Comparison of ENCODE assay signal across 8 cellular contexts in genomic region chr11:120344302-120345004, GRCh38. TPM values are rescaled to one million over a fixed set of nuclear protein-coding genes. Genes with fewer than 3 reads are reported as not detected.
DNase-seq lines count a peak whose midpoint lies in the region; ATAC-seq and TF ChIP-seq lines count a peak whose summit lies in the region.

No MANE protein-coding gene starts in this region.

- no peak for TF ChIP-seq CTCF in fibroblast of lung (conservative IDR thresholded peaks at IDR 0.05 in 1 of 2, IDR thresholded peaks at IDR 0.05 in 1 of 2; ENCODE audit: low read depth in 1 of 2, low read length in 2 of 2)

- no peak overlapping the region for H3K4me2 ChIP-seq in fibroblast of lung (ENCODE audit: extremely low read depth, insufficient read depth, low read length)

- H3K4me3 ChIP-seq in fibroblast of lung (replicated peaks in 1 of 4; ENCODE audit: control extremely low read depth in 1 of 4, insufficient read depth in 1 of 4, low read depth in 3 of 4, low read length in 4 of 4): no peak overlapping the region

- H3K9me3 ChIP-seq in fibroblast of lung (ENCODE audit: control insufficient read depth, insufficient read depth, low read depth, low read length): no peaks in the 10 kb centered on the region

- H3K9ac ChIP-seq in fibroblast of lung (ENCODE audit: insufficient read depth, low read length): no peak overlapping the region

- peaks cover 15% of the 10 kb centered on the region for H3K4me1 ChIP-seq in fibroblast of lung (ENCODE audit: control insufficient read depth, extremely low read depth, insufficient read depth, low read length)

- no peaks in the 10 kb centered on the region for H3K36me3 ChIP-seq in fibroblast of lung (ENCODE audit: control insufficient read depth, insufficient read depth, low read length)

- peak; percentile 61 for DNase-seq in GDM1 (lab: John Stamatoyannopoulos, UW)
- DNase-seq in SKM-1 treated with dmso at 0.1 percent for 144 hours (lab: John Stamatoyannopoulos, UW; ENCODE audit: unreplicated experiment): peak; percentile 76
- DNase-seq in fibroblast of lung (ENCODE audit: low read depth in 2 of 2): peak; percentile 52 to 72
- no peak for DNase-seq in hippocampal formation (lab: John Stamatoyannopoulos, UW)
- DNase-seq in ureter (ENCODE audit: low spot score): no peak
- no peak for DNase-seq in DMS153 treated with DMSO at 0.1 percent for 48 hours (lab: John Stamatoyannopoulos, UW; ENCODE audit: unreplicated experiment)

- no peak overlapping the region for H2AFZ ChIP-seq in fibroblast of lung (ENCODE audit: low read length)

- H3K79me2 ChIP-seq in fibroblast of lung (ENCODE audit: control insufficient read depth, insufficient read depth, low read length): peaks cover 96% of the 10 kb centered on the region

- ATAC-seq in GM19452 (IDR thresholded peaks at IDR 0.05; ENCODE audit: unreplicated experiment) (peak; percentile 92), HG03342 (IDR thresholded peaks at IDR 0.05; ENCODE audit: unreplicated experiment) (peak; percentile 69)

- H3K27me3 ChIP-seq in fibroblast of lung (ENCODE audit: control insufficient read depth, insufficient read depth, low read length): no peaks in the 10 kb centered on the region

- no peak overlapping the region for H3K27ac ChIP-seq in fibroblast of lung (ENCODE audit: insufficient read depth, low read length)

- H4K20me1 ChIP-seq in fibroblast of lung (ENCODE audit: control insufficient read depth, extremely low read depth, insufficient read depth, low read length): peaks cover 7% of the 10 kb centered on the region

RNA-seq across cellular contexts. Expression of gene ARHGEF12, which starts 8.2 kb away (rescaled TPM):
- total RNA-seq in fibroblast of lung: 107 and 141 TPM in 2 replicates
- polyA plus RNA-seq in fibroblast of lung: 52.7 and 63.1 TPM in 2 replicates
- 46.9 and 58.5 TPM in 2 replicates for polyA plus RNA-seq in fibroblast of lung (2012)
- polyA minus RNA-seq in fibroblast of lung (ENCODE audit: low replicate concordance): 46.8 and 57.9 TPM in 2 replicates
- total RNA-seq in ureter: 163 TPM

RNA-seq across cellular contexts. Expression of gene TLCD5, which starts 19.4 kb away (rescaled TPM):
- total RNA-seq in fibroblast of lung (9.8 and 13.2 TPM in 2 replicates), ureter (5.6 TPM)
- polyA plus RNA-seq in fibroblast of lung: 12.1 and 17.0 TPM in 2 replicates
- polyA plus RNA-seq in fibroblast of lung (2012): 9.3 and 12.0 TPM in 2 replicates
- 5.3 and 8.6 TPM in 2 replicates for polyA minus RNA-seq in fibroblast of lung (ENCODE audit: low replicate concordance)

Comparison
In these comparisons a context has a peak if more than half of its experiments do, and no peak if none do; other contexts are left out.
1. DNase-seq: peak in GDM1 (single experiment), SKM-1 treated with dmso at 0.1 percent for 144 hours (single experiment) and fibroblast of lung (2 of 2); none in hippocampal formation (0 of 2), ureter (single experiment) and DMS153 treated with DMSO at 0.1 percent for 48 hours (single experiment).